1 cellular context compared by ENCODE assay signal in the genomic region with DNA sequence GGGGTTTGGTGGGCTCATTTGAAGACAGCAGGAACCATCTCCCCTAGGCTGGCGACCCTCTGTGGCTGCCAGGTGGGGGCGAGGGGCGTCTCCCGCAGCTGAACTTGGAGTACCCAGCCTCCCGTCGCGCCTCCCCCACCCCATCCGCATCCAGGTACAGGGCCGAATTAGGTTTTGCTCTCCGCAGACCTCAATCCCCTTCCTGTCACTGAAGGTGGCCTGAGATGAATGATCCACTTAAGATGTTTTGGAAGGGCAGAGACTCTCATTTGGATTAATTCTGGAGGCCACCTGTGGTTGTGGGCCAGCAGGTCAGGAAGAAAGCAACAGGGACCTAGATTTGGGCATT.
TF ChIP-seq lines count a peak whose summit lies in the region.

No MANE protein-coding gene starts in this region.

TF ChIP-seq in GM12878, 131 proteins besides CTCF, POLR2A, EP300 and RAD21 (continued from another document):
- peak; percentile 35; the same call in 1 of the 2 replicates for TF ChIP-seq RELB (IDR thresholded peaks at IDR 0.05; ENCODE audit: low read depth)
- TF ChIP-seq SMAD1 (IDR thresholded peaks at IDR 0.05; ENCODE audit: low read depth, partially characterized antibody) = peak; percentile 12
- no peak for TF ChIP-seq NRF1 (conservative IDR thresholded peaks at IDR 0.05; ENCODE audit: low read depth, low read length)
- no peak for TF ChIP-seq WRNIP1 (IDR thresholded peaks at IDR 0.05; ENCODE audit: borderline replicate concordance, low read depth, low read length)
- TF ChIP-seq NBN (IDR thresholded peaks at IDR 0.05) = 0 out of 2 replicates have a peak, but pooled peaks have one; percentile 43
- peak; percentile 15; the same call in 1 of the 2 replicates for TF ChIP-seq POLR2AphosphoS5 (IDR thresholded peaks at IDR 0.05; ENCODE audit: low read length)
- TF ChIP-seq MEF2B (IDR thresholded peaks at IDR 0.05; ENCODE audit: partially characterized antibody, poor library complexity, severe bottlenecking) = peak; percentile 12
- TF ChIP-seq IKZF1 (conservative IDR thresholded peaks at IDR 0.05) = 0 out of 2 replicates have a peak, but pooled peaks have one; percentile 1
